Comparison of ENCODE assay signal across 7 cellular contexts in the genomic region with DNA sequence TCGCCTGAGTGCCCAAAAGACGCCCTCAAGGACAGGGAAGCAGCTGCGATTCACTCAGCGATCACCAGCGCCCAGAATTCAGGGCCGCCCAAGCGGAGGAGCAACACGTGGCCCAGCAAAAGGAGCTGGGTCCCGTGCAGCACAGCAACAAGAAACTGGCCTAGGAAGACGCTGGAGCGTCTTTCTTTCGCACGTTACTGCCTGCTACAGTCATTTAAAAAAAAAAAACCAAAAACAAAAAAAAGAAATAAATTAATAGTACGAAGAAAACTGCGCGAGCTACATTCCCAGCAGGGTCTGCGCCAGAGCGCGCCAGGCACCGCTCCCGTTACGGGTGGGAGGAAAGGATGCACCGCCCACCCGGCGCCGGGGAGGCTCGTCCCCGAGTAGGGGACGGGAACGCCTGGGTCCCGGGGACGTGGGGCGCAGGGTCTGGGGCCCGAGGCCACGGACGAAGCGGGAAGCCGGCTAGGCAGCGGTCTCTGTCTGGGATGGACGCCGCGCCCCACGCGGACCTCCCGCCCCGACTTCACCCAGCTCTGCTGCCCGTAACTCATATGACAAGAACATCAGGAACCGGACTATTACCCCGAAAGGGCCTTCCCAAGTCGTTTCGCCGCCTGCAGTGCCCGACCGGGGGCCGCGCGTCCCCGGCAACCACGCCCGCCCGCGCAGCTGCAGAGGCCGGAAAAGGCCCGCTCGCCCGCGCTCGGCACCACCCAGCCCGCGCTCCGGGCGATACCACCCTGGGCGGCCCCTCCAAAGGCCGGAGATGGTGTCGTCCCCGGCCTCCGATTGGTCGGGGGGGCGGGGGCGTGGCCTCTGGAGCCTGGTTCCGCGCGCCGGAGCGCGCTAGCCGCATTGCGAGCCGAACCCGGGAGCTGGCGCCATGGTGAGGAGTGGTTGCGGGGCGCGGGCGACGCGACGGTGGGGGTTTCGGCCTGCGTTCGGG.
DNase-seq lines count a peak whose midpoint lies in the region; ATAC-seq, FAIRE-seq and TF ChIP-seq lines count a peak whose summit lies in the region.

A gene with protein sequence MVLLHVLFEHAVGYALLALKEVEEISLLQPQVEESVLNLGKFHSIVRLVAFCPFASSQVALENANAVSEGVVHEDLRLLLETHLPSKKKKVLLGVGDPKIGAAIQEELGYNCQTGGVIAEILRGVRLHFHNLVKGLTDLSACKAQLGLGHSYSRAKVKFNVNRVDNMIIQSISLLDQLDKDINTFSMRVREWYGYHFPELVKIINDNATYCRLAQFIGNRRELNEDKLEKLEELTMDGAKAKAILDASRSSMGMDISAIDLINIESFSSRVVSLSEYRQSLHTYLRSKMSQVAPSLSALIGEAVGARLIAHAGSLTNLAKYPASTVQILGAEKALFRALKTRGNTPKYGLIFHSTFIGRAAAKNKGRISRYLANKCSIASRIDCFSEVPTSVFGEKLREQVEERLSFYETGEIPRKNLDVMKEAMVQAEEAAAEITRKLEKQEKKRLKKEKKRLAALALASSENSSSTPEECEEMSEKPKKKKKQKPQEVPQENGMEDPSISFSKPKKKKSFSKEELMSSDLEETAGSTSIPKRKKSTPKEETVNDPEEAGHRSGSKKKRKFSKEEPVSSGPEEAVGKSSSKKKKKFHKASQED (plus strand): TSS at position 861 of the 952 bp plus-strand sequence. CDS start 29 bp downstream, at position 890.

- TF ChIP-seq CTCF in astrocyte of the cerebellum (IDR thresholded peaks at IDR 0.05; ENCODE audit: low read depth, low read length, missing control alignments), result no peak

- FAIRE-seq in GM18507 (lab: Jason Lieb, UNC), result peak; percentile 92

- in situ Hi-C loops in astrocyte of the cerebellum (cut with HindIII; ENCODE audit: low sequenced_read_pairs), result no loop called here

- DNase-seq in GM18507 (ENCODE audit: extremely low spot score, insufficient read length, low read depth), result peak; percentile 81
- DNase-seq in NCI-H2081 (lab: John Stamatoyannopoulos, UW), result peak; percentile 90 to 93
- DNase-seq in T-helper 9 cell, result peak; percentile 95
- DNase-seq in astrocyte of the cerebellum (ENCODE audit: low read depth), result peak; percentile 57
- DNase-seq in hepatic stellate cell (ENCODE audit: low spot score), result peak; percentile 95
- peak; percentile 96 for DNase-seq in retina

- peak within 1 kb of the TSS; percentile 94 for H3K4me3 ChIP-seq in astrocyte of the cerebellum (ENCODE audit: low read depth, low read length)

- peak; percentile 77 for ATAC-seq in HG02973 (IDR thresholded peaks at IDR 0.05; ENCODE audit: unreplicated experiment)

Comparison
In these comparisons a context has a peak if more than half of its experiments do, and no peak if none do; other contexts are left out.
1. Peak in every context shown above with its lines: DNase-seq, ATAC-seq and H3K4me3 ChIP-seq.